16 cellular contexts compared by ENCODE assay signal in the genomic region with DNA sequence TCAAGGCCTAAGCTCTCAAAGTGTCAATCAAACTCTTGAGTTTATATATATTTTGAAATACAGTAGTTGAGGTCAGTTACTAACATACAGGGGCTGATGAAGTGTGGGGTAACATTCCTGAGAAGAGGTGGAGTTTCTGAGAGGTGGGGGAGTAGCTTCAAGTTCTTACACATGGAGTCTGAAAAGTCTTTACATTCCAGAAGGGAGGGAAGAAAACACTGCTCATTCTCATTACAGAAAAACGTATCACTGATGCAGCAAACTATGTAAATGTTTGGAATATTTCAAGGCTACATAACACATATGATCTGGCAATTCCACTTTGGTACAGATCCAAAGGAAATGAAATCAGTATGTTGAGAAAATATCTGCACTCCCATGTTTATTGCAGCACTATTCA.
"Had no signal": no experiment of that assay in that cellular context is flagged by ENCODE, and none has a peak within 500 bp of the region (broad histone marks: within the 10 kb centered on the region; RNA-seq: fewer than 3 reads in every experiment).

No MANE protein-coding gene starts in this region.

- DNase-seq: activated B cell treated with CpG ODN at 0.5 μM for 24 hours; activated CD4-positive, alpha-beta T cell treated with anti-CD3 and anti-CD28 coated beads, Interleukin-2, amount 10 ng/mL, durations not matched to agents 7 days and 5 days; activated naive CD4-positive, alpha-beta T cell treated with anti-CD3 and anti-CD28 coated beads, Interleukin-2, amount 50 U/mL, for 16 hours; activated T-cell treated with anti-CD3 and anti-CD28 coated beads, Interleukin-2, amount 50 U/mL, for 1 hour; amygdala; naive thymus-derived CD4-positive, alpha-beta T cell; right lobe of liver; spleen; stimulated activated CD4-positive, alpha-beta T cell treated with anti-CD3 and anti-CD28 coated beads, Interleukin-2, amount 100 ng/mL, for 24 hours; stimulated activated naive B cell treated with anti-CD40 and anti-IgM and Interleukin-4, amounts not matched to agents 10 μg/mL and 1 μg/mL and 100 μg/mL, for 72 hours; substantia nigra; T-helper 17 cell; transverse colon had no signal

- H3K36me3 ChIP-seq: breast epithelium, neutrophil, right lobe of liver, spleen, transverse colon had no signal

- H3K27me3 ChIP-seq: breast epithelium, neutrophil, right lobe of liver, spleen, transverse colon had no signal

- H3K9me3 ChIP-seq: breast epithelium, neutrophil, right lobe of liver, spleen, transverse colon had no signal

- H3K27ac Mint-ChIP-seq: activated B cell treated with CpG ODN at 0.5 μM for 24 hours; activated CD4-positive, alpha-beta T cell treated with anti-CD3 and anti-CD28 coated beads, Interleukin-2, amount 10 ng/mL, durations not matched to agents 7 days and 5 days; naive thymus-derived CD4-positive, alpha-beta T cell; stimulated activated naive B cell treated with anti-CD40 and anti-IgM and Interleukin-4, amounts not matched to agents 10 μg/mL and 1 μg/mL and 100 μg/mL, for 72 hours; T-helper 17 cell had no signal

- H3K4me3 ChIP-seq: breast epithelium, lung, right lobe of liver, spleen, transverse colon had no signal

- H3K9me3 Mint-ChIP-seq: activated B cell treated with CpG ODN at 0.5 μM for 24 hours; stimulated activated naive B cell treated with anti-CD40 and anti-IgM and Interleukin-4, amounts not matched to agents 10 μg/mL and 1 μg/mL and 100 μg/mL, for 72 hours had no signal

- H3K4me1 ChIP-seq: breast epithelium, right lobe of liver, spleen, transverse colon had no signal

- H3K4me3 Mint-ChIP-seq: activated B cell treated with CpG ODN at 0.5 μM for 24 hours; activated CD4-positive, alpha-beta T cell treated with anti-CD3 and anti-CD28 coated beads, Interleukin-2, amount 10 ng/mL, durations not matched to agents 7 days and 5 days; naive thymus-derived CD4-positive, alpha-beta T cell; stimulated activated naive B cell treated with anti-CD40 and anti-IgM and Interleukin-4, amounts not matched to agents 10 μg/mL and 1 μg/mL and 100 μg/mL, for 72 hours; T-helper 17 cell had no signal

- H3K27ac ChIP-seq: breast epithelium, neutrophil, right lobe of liver, spleen, transverse colon had no signal

- H3K36me3 Mint-ChIP-seq: stimulated activated naive B cell treated with anti-CD40 and anti-IgM and Interleukin-4, amounts not matched to agents 10 μg/mL and 1 μg/mL and 100 μg/mL, for 72 hours had no signal

- H3K27me3 Mint-ChIP-seq: activated CD4-positive, alpha-beta T cell treated with anti-CD3 and anti-CD28 coated beads, Interleukin-2, amount 10 ng/mL, durations not matched to agents 7 days and 5 days; naive thymus-derived CD4-positive, alpha-beta T cell; T-helper 17 cell had no signal

- H3K4me1 Mint-ChIP-seq: activated B cell treated with CpG ODN at 0.5 μM for 24 hours; activated CD4-positive, alpha-beta T cell treated with anti-CD3 and anti-CD28 coated beads, Interleukin-2, amount 10 ng/mL, durations not matched to agents 7 days and 5 days; naive thymus-derived CD4-positive, alpha-beta T cell; stimulated activated naive B cell treated with anti-CD40 and anti-IgM and Interleukin-4, amounts not matched to agents 10 μg/mL and 1 μg/mL and 100 μg/mL, for 72 hours had no signal
